6 cellular contexts compared by ENCODE assay signal in genomic region chr12:66045506-66045905, GRCh38.
"Had no signal": no experiment of that assay in that cellular context is flagged by ENCODE, and none has a peak within 500 bp of the region (broad histone marks: within the 10 kb centered on the region; RNA-seq: fewer than 3 reads in every experiment).

No MANE protein-coding gene starts in this region.

- H3K9ac ChIP-seq: GM23248, KMS-11 had no signal

- DNase-seq: GM23248, GOT3, H9, HCEC 1CT, KBM-7 had no signal

- H3K27ac ChIP-seq: GM23248, KMS-11 had no signal

- H3K4me3 ChIP-seq: GM23248 had no signal

- H3K4me2 ChIP-seq: KMS-11 had no signal
